ENCODE assay signal across 1 cellular context in the genomic region with DNA sequence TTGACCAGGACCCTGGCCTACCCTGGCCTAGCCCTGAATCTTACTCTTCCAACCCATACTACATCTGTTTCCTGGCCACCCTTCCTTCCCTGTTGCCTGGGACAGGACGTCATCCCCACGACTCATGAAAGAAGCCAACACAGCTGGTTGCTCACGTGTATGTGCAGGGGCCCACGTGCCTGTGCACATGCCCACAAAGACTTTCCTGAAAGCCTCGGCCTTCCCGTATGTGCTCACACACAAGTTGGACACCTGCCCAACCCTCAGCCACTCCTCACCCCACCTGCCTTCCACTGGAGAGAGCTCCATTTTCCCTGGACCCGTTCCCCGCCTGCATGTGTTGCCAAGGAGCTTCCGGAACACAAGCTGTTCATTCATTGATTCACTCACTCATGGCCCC.
TF ChIP-seq lines count a peak whose summit lies in the region.

No MANE protein-coding gene starts in this region.

TF ChIP-seq in IMR-90, 13 proteins besides CTCF, POLR2A, EP300 and RAD21:
- TF ChIP-seq BHLHE40 (IDR thresholded peaks at IDR 0.05; ENCODE audit: low read depth, low read length), result peak; percentile 94
- peak; percentile 87 for TF ChIP-seq USF2 (IDR thresholded peaks at IDR 0.05; ENCODE audit: low read depth, low read length)
- no peak for TF ChIP-seq RFX5 (IDR thresholded peaks at IDR 0.05; ENCODE audit: low read depth, low read length)
- TF ChIP-seq FOS (IDR thresholded peaks at IDR 0.05; ENCODE audit: low read depth, low read length), result peak; percentile 43; the same call in 1 of the 2 replicates
